In the genomic region with DNA sequence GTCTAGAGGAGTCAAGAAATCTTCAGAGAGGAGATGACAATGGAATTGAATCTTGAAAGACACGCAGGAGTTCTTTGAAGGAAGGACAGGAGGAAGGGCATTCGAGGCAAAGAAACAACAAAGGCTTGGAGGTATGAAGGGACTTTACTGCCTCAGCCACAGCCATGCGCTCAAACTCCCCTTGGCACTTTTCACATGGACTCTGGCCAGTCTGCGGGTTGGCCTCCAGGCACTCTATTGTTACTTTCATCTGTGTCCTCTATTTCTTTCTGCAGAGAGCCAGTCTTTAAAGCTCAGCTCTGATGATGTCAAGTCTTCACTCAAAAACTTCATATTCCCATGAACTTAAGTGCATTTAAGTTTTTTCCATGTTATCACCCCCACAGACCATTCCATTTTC, we compare ENCODE assay signal across 23 cellular contexts.
A peak's percentile ranks its signal among the peaks of the same experiment; 100 is the strongest.
DNase-seq lines count a peak whose midpoint lies in the region; ATAC-seq, FAIRE-seq and TF ChIP-seq lines count a peak whose summit lies in the region.
"Had no signal": no experiment of that assay in that cellular context is flagged by ENCODE, and none has a peak within 500 bp of the region (broad histone marks: within the 10 kb centered on the region; RNA-seq: fewer than 3 reads in every experiment).

No MANE protein-coding gene starts in this region.

- H3K27ac Mint-ChIP-seq in activated CD4-positive, alpha-beta T cell treated with anti-CD3 and anti-CD28 coated beads, Interleukin-2, amount 10 ng/mL, durations not matched to agents 24 days and 14 days: no peak overlapping the region
- H3K27ac Mint-ChIP-seq: CD14-positive monocyte; CD4-positive, alpha-beta memory T cell; GM23338; HFFc6 had no signal

- H3K27me3 Mint-ChIP-seq in activated CD4-positive, alpha-beta T cell treated with anti-CD3 and anti-CD28 coated beads, Interleukin-2, amount 10 ng/mL, durations not matched to agents 24 days and 14 days: no peaks in the 10 kb centered on the region
- H3K27me3 Mint-ChIP-seq: CD4-positive, alpha-beta memory T cell had no signal

- no peak for TF ChIP-seq POLR2A in uterus (IDR thresholded peaks at IDR 0.05)

- H3K9me3 ChIP-seq in uterus (no peaks in the 10 kb centered on the region), kidney (ENCODE audit: control insufficient read depth in 1 of 2, low read length in 2 of 2) (no peaks in the 10 kb centered on the region)
- H3K9me3 ChIP-seq: A549, BLaER1 had no signal

- H3K36me3 ChIP-seq in uterus (no peaks in the 10 kb centered on the region), kidney (ENCODE audit: control insufficient read depth in 1 of 2, insufficient read depth in 2 of 2, low read length in 2 of 2) (peaks cover 16 to 24% of the 10 kb centered on the region in 2 donors)

- H3K4me1 ChIP-seq in uterus (no peaks in the 10 kb centered on the region), kidney (ENCODE audit: control insufficient read depth in 1 of 2, insufficient read depth in 1 of 2, low read depth in 1 of 2, low read length in 2 of 2) (no peaks in the 10 kb centered on the region)
- H3K4me1 ChIP-seq: A549 had no signal

- TF ChIP-seq CTCF in astrocyte of the cerebellum (IDR thresholded peaks at IDR 0.05; ENCODE audit: low read depth, low read length, missing control alignments) (no peak), uterus (IDR thresholded peaks at IDR 0.05) (no peak), kidney (IDR thresholded peaks at IDR 0.05; ENCODE audit: borderline replicate concordance, extremely low read depth, insufficient read depth) (no peak)

- intact Hi-C loops in activated CD4-positive, alpha-beta T cell treated with anti-CD3 and anti-CD28 coated beads, Interleukin-2, amount 10 ng/mL, durations not matched to agents 24 days and 14 days (cut with micrococcal nuclease): loop anchor here (5.0 kb wide), 2 partner anchors 203 to 218 kb away; no protein-coding TSS in a partner anchor
- intact Hi-C loops in uterus (cut with DNase I; ENCODE audit: low total_unique reads): loop anchor here (10.0 kb wide), 1 partner anchor 576 kb away; no protein-coding TSS in a partner anchor
- intact Hi-C loops in kidney (cut with DNase I): loop anchor here (10.0 kb wide), 1 partner anchor 576 kb away; no protein-coding TSS in a partner anchor

- no peak overlapping the region for H3K4me3 ChIP-seq in astrocyte of the cerebellum (ENCODE audit: low read depth, low read length)
- H3K4me3 ChIP-seq in uterus: no peak overlapping the region
- no peak overlapping the region for H3K4me3 ChIP-seq in kidney (ENCODE audit: low read length in 2 of 2)
- H3K4me3 ChIP-seq: A549, BLaER1, GM23338 had no signal

- no peak overlapping the region for H3K27ac ChIP-seq in uterus
- no peak overlapping the region for H3K27ac ChIP-seq in kidney (ENCODE audit: low read depth in 2 of 2, low read length in 2 of 2)
- H3K27ac ChIP-seq: 22Rv1, A549, BLaER1 had no signal

- no peaks in the 10 kb centered on the region for H3K9me3 Mint-ChIP-seq in activated CD4-positive, alpha-beta T cell treated with anti-CD3 and anti-CD28 coated beads, Interleukin-2, amount 10 ng/mL, durations not matched to agents 24 days and 14 days
- H3K9me3 Mint-ChIP-seq: CD14-positive monocyte; CD4-positive, alpha-beta memory T cell; GM23338; HFFc6 had no signal

- FAIRE-seq in kidney (lab: Jason Lieb, UNC): no peak
- FAIRE-seq: A549, GM19239, H54 had no signal

- peak; percentile 40 for DNase-seq in activated CD4-positive, alpha-beta T cell treated with anti-CD3 and anti-CD28 coated beads, Interleukin-2, amount 10 ng/mL, durations not matched to agents 24 days and 14 days
- DNase-seq in activated CD4-positive, alpha-beta T cell treated with anti-CD3 and anti-CD28 coated beads for 4 hours: no peak
- DNase-seq in astrocyte of the cerebellum (ENCODE audit: low read depth): peak; percentile 5
- peak; percentile 21 for DNase-seq in medulla oblongata (ENCODE audit: extremely low spot score)
- no peak for DNase-seq in uterus
- no peak for DNase-seq in activated T-cell treated with anti-CD3 and anti-CD28 coated beads, Interleukin-2, amount 50 U/mL, for 1 hour
- DNase-seq in kidney: no peak
- DNase-seq: AML-193; CD4-positive, alpha-beta memory T cell; DMS153; DMS79; GF-D8; HCEC 1CT; HFFc6; IMR-90 had no signal

- H3K36me3 Mint-ChIP-seq in activated CD4-positive, alpha-beta T cell treated with anti-CD3 and anti-CD28 coated beads, Interleukin-2, amount 10 ng/mL, durations not matched to agents 24 days and 14 days (ENCODE audit: low read depth): peaks cover 28% of the 10 kb centered on the region

- no peak overlapping the region for H3K4me3 Mint-ChIP-seq in activated CD4-positive, alpha-beta T cell treated with anti-CD3 and anti-CD28 coated beads, Interleukin-2, amount 10 ng/mL, durations not matched to agents 24 days and 14 days
- H3K4me3 Mint-ChIP-seq: CD14-positive monocyte; CD4-positive, alpha-beta memory T cell; GM23338; HFFc6 had no signal

- no peaks in the 10 kb centered on the region for H3K4me1 Mint-ChIP-seq in activated CD4-positive, alpha-beta T cell treated with anti-CD3 and anti-CD28 coated beads, Interleukin-2, amount 10 ng/mL, durations not matched to agents 24 days and 14 days
- H3K4me1 Mint-ChIP-seq: CD14-positive monocyte had no signal

- H3K27me3 ChIP-seq in uterus: no peaks in the 10 kb centered on the region
- H3K27me3 ChIP-seq: BLaER1 had no signal

- in situ Hi-C loops in astrocyte of the cerebellum (cut with HindIII; ENCODE audit: low sequenced_read_pairs): loop anchor here (25.0 kb wide), 1 partner anchor 578 kb away; no protein-coding TSS in a partner anchor

- no peak for ATAC-seq in GM19463 (IDR thresholded peaks at IDR 0.05; ENCODE audit: unreplicated experiment)
- ATAC-seq: GM23338 had no signal

- H3K9ac ChIP-seq in kidney (ENCODE audit: low read length in 2 of 2): no peak overlapping the region
- H3K9ac ChIP-seq: BLaER1 had no signal

Comparison
In these comparisons a context has a peak if more than half of its experiments do, and no peak if none do; other contexts are left out.
1. DNase-seq: peak in activated CD4-positive, alpha-beta T cell treated with anti-CD3 and anti-CD28 coated beads, Interleukin-2, amount 10 ng/mL, durations not matched to agents 24 days and 14 days (single experiment), astrocyte of the cerebellum (single experiment) and medulla oblongata (single experiment); none in activated CD4-positive, alpha-beta T cell treated with anti-CD3 and anti-CD28 coated beads for 4 hours (0 of 2), uterus (0 of 2), activated T-cell treated with anti-CD3 and anti-CD28 coated beads, Interleukin-2, amount 50 U/mL, for 1 hour (single experiment) and kidney (single experiment).